ENCODE assay signal across 27 cellular contexts in genomic region chr1:96998466-96998865, GRCh38.
"Had no signal": no experiment of that assay in that cellular context is flagged by ENCODE, and none has a peak within 500 bp of the region (broad histone marks: within the 10 kb centered on the region; RNA-seq: fewer than 3 reads in every experiment).

No MANE protein-coding gene starts in this region.

- H3K9ac ChIP-seq: neural progenitor cell, parathyroid adenoma had no signal

- H3K4me3 ChIP-seq: colonic mucosa, esophagus muscularis mucosa, gastroesophageal sphincter, heart right ventricle, left ventricle myocardium inferior, lower lobe of right lung, neural progenitor cell, suprapubic skin, transverse colon, upper lobe of right lung, uterus had no signal

- H3K27me3 ChIP-seq: colonic mucosa, esophagus muscularis mucosa, foreskin keratinocyte, gastroesophageal sphincter, neural progenitor cell, suprapubic skin, transverse colon, upper lobe of right lung, uterus had no signal

- H3K4me3 Mint-ChIP-seq: immature natural killer cell; naive B cell; nephron; neural progenitor cell; stimulated activated memory B cell treated with anti-CD40 and anti-IgM and Interleukin-4, amounts not matched to agents 10 μg/mL and 1 μg/mL and 100 μg/mL, for 72 hours; stimulated activated naive CD8-positive, alpha-beta T cell treated with anti-CD3 and anti-CD28 coated beads, Interleukin-15, Interleukin-2, amounts not matched to agents 100 ng/mL and 50 ng/mL, for 24 hours had no signal

- H3K4me1 ChIP-seq: colonic mucosa, foreskin keratinocyte, gastroesophageal sphincter, heart right ventricle, lower lobe of right lung, neural progenitor cell, parathyroid adenoma, suprapubic skin, transverse colon, upper lobe of right lung, uterus had no signal

- H3K27ac ChIP-seq: colonic mucosa, esophagus muscularis mucosa, foreskin keratinocyte, gastroesophageal sphincter, heart right ventricle, left ventricle myocardium inferior, lower lobe of right lung, neural progenitor cell, parathyroid adenoma, suprapubic skin, transverse colon, upper lobe of right lung had no signal

- H3K27ac Mint-ChIP-seq: immature natural killer cell; naive B cell; neural progenitor cell; progenitor cell of endocrine pancreas; stimulated activated memory B cell treated with anti-CD40 and anti-IgM and Interleukin-4, amounts not matched to agents 10 μg/mL and 1 μg/mL and 100 μg/mL, for 72 hours; stimulated activated naive CD8-positive, alpha-beta T cell treated with anti-CD3 and anti-CD28 coated beads, Interleukin-15, Interleukin-2, amounts not matched to agents 100 ng/mL and 50 ng/mL, for 24 hours had no signal

- H3K9me3 ChIP-seq: colonic mucosa, esophagus muscularis mucosa, gastroesophageal sphincter, heart right ventricle, left ventricle myocardium inferior, lower lobe of right lung, suprapubic skin, transverse colon, upper lobe of right lung, uterus had no signal

- DNase-seq: colonic mucosa; dermis blood vessel endothelial cell; effector memory CD4-positive, alpha-beta T cell; foreskin keratinocyte; heart right ventricle; hypothalamus; immature natural killer cell; islet precursor cell; left colon; left ventricle myocardium inferior; lower lobe of right lung; naive B cell; stimulated activated CD4-positive, alpha-beta T cell treated with anti-CD3 and anti-CD28 coated beads, Interleukin-2, amount 100 ng/mL, for 24 hours; stimulated activated CD4-positive, alpha-beta T cell treated with anti-CD3 and anti-CD28 coated beads, Interleukin-4, amount 100 ng/mL, for 24 hours; transverse colon; upper lobe of right lung; uterus had no signal

- H3K36me3 ChIP-seq: colonic mucosa, esophagus muscularis mucosa, gastroesophageal sphincter, heart right ventricle, left ventricle myocardium inferior, lower lobe of right lung, neural progenitor cell, suprapubic skin, transverse colon, upper lobe of right lung, uterus had no signal

- H3K27me3 Mint-ChIP-seq: stimulated activated memory B cell treated with anti-CD40 and anti-IgM and Interleukin-4, amounts not matched to agents 10 μg/mL and 1 μg/mL and 100 μg/mL, for 72 hours had no signal

- ATAC-seq: foreskin keratinocyte; gastroesophageal sphincter; heart right ventricle; left colon; lower lobe of right lung; sciatic nerve; stimulated activated memory B cell treated with anti-CD40 and anti-IgM and Interleukin-4, amounts not matched to agents 10 μg/mL and 1 μg/mL and 100 μg/mL, for 72 hours; upper lobe of right lung had no signal

- H3K9me3 Mint-ChIP-seq: naive B cell; nephron; neural progenitor cell; stimulated activated memory B cell treated with anti-CD40 and anti-IgM and Interleukin-4, amounts not matched to agents 10 μg/mL and 1 μg/mL and 100 μg/mL, for 72 hours; stimulated activated naive CD8-positive, alpha-beta T cell treated with anti-CD3 and anti-CD28 coated beads, Interleukin-15, Interleukin-2, amounts not matched to agents 100 ng/mL and 50 ng/mL, for 24 hours had no signal

- H3K4me2 ChIP-seq: neural progenitor cell had no signal

- H3K4me1 Mint-ChIP-seq: immature natural killer cell; naive B cell; neural progenitor cell; stimulated activated memory B cell treated with anti-CD40 and anti-IgM and Interleukin-4, amounts not matched to agents 10 μg/mL and 1 μg/mL and 100 μg/mL, for 72 hours had no signal

- H2AFZ ChIP-seq: neural progenitor cell, parathyroid adenoma had no signal

- H3K79me2 ChIP-seq: parathyroid adenoma had no signal
